19 cellular contexts compared by ENCODE assay signal in the genomic region with DNA sequence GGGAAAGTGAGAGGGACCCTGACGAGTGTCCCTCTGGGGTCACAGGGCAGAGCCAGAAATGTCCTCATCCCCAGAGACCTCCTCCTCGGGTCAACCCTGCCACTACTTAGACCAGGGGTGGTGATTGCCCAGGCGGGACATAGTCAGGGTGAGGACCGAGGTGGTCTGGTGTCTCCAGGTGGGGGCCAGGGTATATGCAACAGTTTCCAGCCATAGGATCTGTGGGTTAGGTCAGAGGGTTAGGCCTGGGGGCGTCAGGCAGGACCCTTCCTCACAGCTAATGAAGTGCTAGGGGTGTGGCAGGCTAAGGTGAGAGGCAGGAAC. TPM values are rescaled to one million over a fixed set of nuclear protein-coding genes. Genes with fewer than 3 reads are reported as not detected.
DNase-seq lines count a peak whose midpoint lies in the region; ATAC-seq and TF ChIP-seq lines count a peak whose summit lies in the region.
"Had no signal": no experiment of that assay in that cellular context is flagged by ENCODE, and none has a peak within 500 bp of the region (broad histone marks: within the 10 kb centered on the region; RNA-seq: fewer than 3 reads in every experiment).

No MANE protein-coding gene starts in this region.

- no TSS peak for BruUV-seq in HCT116 (replicated peaks; lab: Mats Ljungman, UMichigan)

- no peak for TF ChIP-seq POLR2A in HCT116 (IDR thresholded peaks at IDR 0.05; ENCODE audit: borderline replicate concordance, extremely low read depth, insufficient read depth, insufficient read length)
- no peak for TF ChIP-seq POLR2A in breast epithelium (IDR thresholded peaks at IDR 0.05)

- intact Hi-C loops in HCT116 (cut with micrococcal nuclease): no loop called here
- intact Hi-C loops in breast epithelium (cut with DNase I; ENCODE audit: low total_unique reads): no loop called here

- no peak for ATAC-seq in HCT116
- no peak for ATAC-seq in GM18511 (IDR thresholded peaks at IDR 0.05; ENCODE audit: unreplicated experiment)

- no peak overlapping the region for H3K4me2 ChIP-seq in HCT116 (ENCODE audit: low read length)
- H3K4me2 ChIP-seq in SK-N-SH: no peak overlapping the region

- H3K36me3 ChIP-seq in HCT116 (ENCODE audit: control insufficient read depth in 1 of 2, insufficient read depth in 2 of 2, low read length in 2 of 2) (no peaks in the 10 kb centered on the region), breast epithelium (no peaks in the 10 kb centered on the region), muscle layer of colon (ENCODE audit: insufficient read depth, low read length) (no peaks in the 10 kb centered on the region), subcutaneous abdominal adipose tissue (ENCODE audit: control insufficient read depth in 5 of 5, insufficient read depth in 5 of 5, low read length in 5 of 5) (no peaks in the 10 kb centered on the region), SK-N-SH (replicated peaks in 1 of 2; ENCODE audit: control insufficient read depth in 1 of 2, insufficient read depth in 2 of 2, low read length in 1 of 2) (no peaks in the 10 kb centered on the region)
- H3K36me3 ChIP-seq: SJSA1, stomach had no signal

- no peak for TF ChIP-seq RAD21 in HCT116 (IDR thresholded peaks at IDR 0.05; ENCODE audit: low read depth)
- no peak for TF ChIP-seq RAD21 in SK-N-SH (IDR thresholded peaks at IDR 0.05; ENCODE audit: low read length)

- H3K9ac ChIP-seq in HCT116 (ENCODE audit: low read length) (no peak overlapping the region), muscle layer of colon (ENCODE audit: low read length) (no peak overlapping the region), subcutaneous abdominal adipose tissue (ENCODE audit: low read length in 5 of 5) (no peak overlapping the region), SK-N-SH (no peak overlapping the region)

- H3K9me3 ChIP-seq in HCT116 (ENCODE audit: control insufficient read depth in 1 of 2, insufficient read depth in 1 of 2, low read depth in 1 of 2, low read length in 2 of 2) (no peaks in the 10 kb centered on the region), breast epithelium (no peaks in the 10 kb centered on the region), muscle layer of colon (ENCODE audit: low read length) (no peaks in the 10 kb centered on the region), subcutaneous abdominal adipose tissue (ENCODE audit: control insufficient read depth in 5 of 5, low read length in 5 of 5) (no peaks in the 10 kb centered on the region), SK-N-SH (no peaks in the 10 kb centered on the region)
- H3K9me3 ChIP-seq: Caco-2, SJSA1, stomach had no signal

- H3K4me1 ChIP-seq in HCT116 (ENCODE audit: control insufficient read depth in 1 of 2, insufficient read depth in 2 of 2, low read length in 2 of 2) (peaks cover 0 to 17% of the 10 kb centered on the region in 2 experiments; a peak in 2 of 4 replicates), breast epithelium (peaks cover 0 to 5% of the 10 kb centered on the region in 2 donors), muscle layer of colon (ENCODE audit: insufficient read depth, low read length) (no peaks in the 10 kb centered on the region), subcutaneous abdominal adipose tissue (ENCODE audit: control insufficient read depth in 5 of 5, insufficient read depth in 5 of 5, low read length in 5 of 5) (peaks cover 5 to 37% (median 29%) of the 10 kb centered on the region in 5 donors), SK-N-SH (ENCODE audit: control insufficient read depth in 1 of 2, insufficient read depth in 2 of 2, low read depth in 1 of 2, low read length in 1 of 2) (peaks cover 0 to 21% of the 10 kb centered on the region in 2 experiments; a peak in 3 of 4 replicates)
- H3K4me1 ChIP-seq: SJSA1 had no signal

- no peaks in the 10 kb centered on the region for H3K9me2 ChIP-seq in HCT116 (ENCODE audit: insufficient read depth)
- H3K9me2 ChIP-seq in SK-N-SH: no peaks in the 10 kb centered on the region

- no peak for TF ChIP-seq EP300 in SK-N-SH (IDR thresholded peaks at IDR 0.05; ENCODE audit: borderline replicate concordance in 1 of 2, low read depth in 1 of 2, low read length in 1 of 2)

- RAD21 ChIA-PET in HCT116 (lab: Charles Lee; ENCODE audit: low non-redundant PET in 1 of 2, low total read pairs in 2 of 2, uncharacterized antibody in 2 of 2, unreplicated experiment in 2 of 2): no interaction called here

- TF ChIP-seq CTCF in HCT116 (IDR thresholded peaks at IDR 0.05 in 2 of 3, conservative IDR thresholded peaks at IDR 0.05 in 1 of 3; ENCODE audit: borderline replicate concordance in 1 of 3, insufficient read depth in 1 of 3, low read depth in 2 of 3, low read length in 2 of 3): no peak
- TF ChIP-seq CTCF in breast epithelium (IDR thresholded peaks at IDR 0.05): no peak
- no peak for TF ChIP-seq CTCF in SK-N-SH (IDR thresholded peaks at IDR 0.05)

- H3K4me3 ChIP-seq in HCT116 (replicated peaks in 1 of 2; ENCODE audit: low read depth in 1 of 2, low read length in 2 of 2): no peak overlapping the region
- peak overlapping the region in 1 of 3 donors; percentile 33 for H3K4me3 ChIP-seq in breast epithelium
- H3K4me3 ChIP-seq in muscle layer of colon (ENCODE audit: low read depth in 1 of 2, low read length in 2 of 2): no peak overlapping the region
- no peak overlapping the region for H3K4me3 ChIP-seq in subcutaneous abdominal adipose tissue (ENCODE audit: low read depth in 1 of 5, low read length in 5 of 5)
- no peak overlapping the region for H3K4me3 ChIP-seq in SK-N-SH (ENCODE audit: low read depth in 2 of 2, low read length in 1 of 2)
- H3K4me3 ChIP-seq: SJSA1, stomach had no signal

- CTCF ChIA-PET in HCT116 (lab: Charles Lee) (no interaction called here), SK-N-SH (lab: Yijun Ruan, JAX) (interaction anchor here (0.8 to 1.0 kb wide), 2 partner anchors 27 to 124 kb away, joined by 3 to 4 read pairs; no protein-coding TSS in a partner anchor)

- no peak for DNase-seq in HCT116 (ENCODE audit: low read depth, low spot score)
- no peak for DNase-seq in breast epithelium (ENCODE audit: low spot score in 2 of 2)
- DNase-seq in SK-N-SH: no peak
- no peak for DNase-seq in C1 segment of cervical spinal cord (lab: John Stamatoyannopoulos, UW)
- no peak for DNase-seq in hippocampal formation (lab: John Stamatoyannopoulos, UW)
- DNase-seq: Caco-2; cerebellar nuclear complex; effector memory CD4-positive, alpha-beta T cell; Kasumi-1; midbrain; NCI-H1105; OCI-M1; stomach had no signal

- no peaks in the 10 kb centered on the region for H3F3A ChIP-seq in SK-N-SH (replicated peaks; ENCODE audit: insufficient read depth)

- H3K27me3 ChIP-seq in HCT116 (ENCODE audit: insufficient read depth, low read length) (no peaks in the 10 kb centered on the region), breast epithelium (no peaks in the 10 kb centered on the region), muscle layer of colon (ENCODE audit: control insufficient read depth in 1 of 2, insufficient read depth in 2 of 2, low read length in 2 of 2) (no peaks in the 10 kb centered on the region), subcutaneous abdominal adipose tissue (ENCODE audit: control insufficient read depth in 5 of 5, insufficient read depth in 4 of 5, low read length in 5 of 5) (no peaks in the 10 kb centered on the region), SK-N-SH (ENCODE audit: insufficient read depth) (no peaks in the 10 kb centered on the region)
- H3K27me3 ChIP-seq: SJSA1 had no signal

- no peaks in the 10 kb centered on the region for H3K79me2 ChIP-seq in HCT116 (ENCODE audit: insufficient read depth, low read length)
- H3K79me2 ChIP-seq in SK-N-SH (ENCODE audit: insufficient read depth): no peaks in the 10 kb centered on the region

- H3K27ac ChIP-seq in HCT116 (ENCODE audit: low read depth, low read length): peak overlapping the region; percentile 32; the same call in 1 of the 2 replicates
- peak overlapping the region; percentile 87 to 97 for H3K27ac ChIP-seq in breast epithelium
- H3K27ac ChIP-seq in muscle layer of colon (ENCODE audit: low read depth, low read length): peak overlapping the region; percentile 34
- peak overlapping the region; percentile 52 for H3K27ac ChIP-seq in subcutaneous abdominal adipose tissue (ENCODE audit: low read depth, low read length)
- no peak overlapping the region; a peak in 1 of 4 replicates for H3K27ac ChIP-seq in SK-N-SH (ENCODE audit: low read depth in 2 of 2, low read length in 1 of 2)
- H3K27ac ChIP-seq: SJSA1 had no signal

- 64% methylated on average over 5 of the region's 5 CpGs for WGBS in SK-N-SH (ENCODE audit: low lambda C conversion rate)

- POLR2A ChIA-PET in HCT116 (lab: Charles Lee) (no interaction called here), SK-N-SH (lab: Yijun Ruan, JAX) (interaction anchor here (1.4 kb wide), 1 partner anchor 37 kb away, joined by 4 read pairs; no protein-coding TSS in a partner anchor)

- H2AFZ ChIP-seq in HCT116 (ENCODE audit: low read depth, low read length, poor library complexity, severe bottlenecking) (no peak overlapping the region), SK-N-SH (ENCODE audit: low read depth) (no peak overlapping the region)

- H4K20me1 ChIP-seq in HCT116 (ENCODE audit: insufficient read depth) (no peaks in the 10 kb centered on the region), SK-N-SH (ENCODE audit: insufficient read depth) (no peaks in the 10 kb centered on the region)

TF ChIP-seq in HCT116, 20 proteins besides CTCF, POLR2A, EP300 and RAD21 (continues in another document):
- no peak for TF ChIP-seq FOSL1 (IDR thresholded peaks at IDR 0.05; ENCODE audit: low read depth)
- TF ChIP-seq POLR2AphosphoS5 (IDR thresholded peaks at IDR 0.05; ENCODE audit: low read depth, low read length): no peak
- TF ChIP-seq, protein P1, sequence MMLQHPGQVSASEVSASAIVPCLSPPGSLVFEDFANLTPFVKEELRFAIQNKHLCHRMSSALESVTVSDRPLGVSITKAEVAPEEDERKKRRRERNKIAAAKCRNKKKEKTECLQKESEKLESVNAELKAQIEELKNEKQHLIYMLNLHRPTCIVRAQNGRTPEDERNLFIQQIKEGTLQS (IDR thresholded peaks at IDR 0.05): no peak

TF ChIP-seq in SK-N-SH, 30 proteins besides CTCF, POLR2A, EP300 and RAD21 (continues in another document):
- TF ChIP-seq POLR2AphosphoS5 (IDR thresholded peaks at IDR 0.05; ENCODE audit: low read depth, low read length): no peak
- no peak for TF ChIP-seq RCOR1 (IDR thresholded peaks at IDR 0.05; ENCODE audit: low read length)
- TF ChIP-seq EZH2phosphoT487 (IDR thresholded peaks at IDR 0.05; ENCODE audit: borderline replicate concordance, low read depth): no peak
- TF ChIP-seq NRF1 (IDR thresholded peaks at IDR 0.05; ENCODE audit: low read depth, low read length): no peak

RNA-seq across cellular contexts. Expression of a gene that starts 22.3 kb away (rescaled TPM):
- total RNA-seq in HCT116 (2021; ENCODE audit: unreplicated experiment): 0.39 TPM
- 0.18 and 0.34 TPM in 2 replicates for polyA plus RNA-seq in HCT116 (2012)
- total RNA-seq in breast epithelium: 100 to 1,000 TPM in 1 of 3 donors, 10 to 100 TPM in 2; 43.5 to 663 (median 81.3) TPM
- 4.8 and 5.2 TPM in 2 replicates for polyA plus RNA-seq in SK-N-SH (2012; rRNA removed)
- 1.5 and 2.6 TPM in 2 replicates for polyA plus RNA-seq in SK-N-SH (2012; cell fraction: cytosol; rRNA removed)
- polyA plus RNA-seq in SK-N-SH (2012; cell fraction: nucleus; rRNA removed): 4.4 and 5.2 TPM in 2 replicates
- total RNA-seq: activated T-helper 2 cell treated with anti-CD3 and anti-CD28 coated beads, Interferon-gamma antibody, Interleukin-2, Interleukin-4, amounts not matched to agents 10 μg/mL and 5 μg/mL and 100 μg/mL, durations not matched to agents 14 hours and 24 hours and 36 hours; T-helper 2 cell treated with Interferon-gamma antibody and Interleukin-4, amounts not matched to agents 100 ng/mL and 5 ng/mL, for 36 hours had no signal

RNA-seq across cellular contexts. Expression of a gene that starts 46.5 kb away (rescaled TPM):
- total RNA-seq in HCT116 (2021; ENCODE audit: unreplicated experiment) (16.1 TPM), breast epithelium (10 to 100 TPM; 14.2 to 21.7 (median 14.4) TPM)
- polyA plus RNA-seq in HCT116 (2012): 14.5 and 15.6 TPM in 2 replicates
- 13.9 and 17.5 TPM in 2 replicates for polyA plus RNA-seq in SK-N-SH (2012; rRNA removed)
- 7.3 and 11.6 TPM in 2 replicates for polyA plus RNA-seq in SK-N-SH (2012; cell fraction: cytosol; rRNA removed)
- 12.8 and 15.7 TPM in 2 replicates for polyA plus RNA-seq in SK-N-SH (2012; cell fraction: nucleus; rRNA removed)

Comparison
In these comparisons a context has a peak if more than half of its experiments do, and no peak if none do; other contexts are left out.
1. H3K27ac ChIP-seq: peak in HCT116 (single experiment), breast epithelium (2 of 2), muscle layer of colon (single experiment) and subcutaneous abdominal adipose tissue (single experiment); none in SK-N-SH (0 of 2).
2. RNA of a gene that starts 22.3 kb away (total RNA-seq): 43.5 to 663 TPM in breast epithelium; 0.39 TPM in HCT116 (single experiment); every median in the first group is over 10 times any median in the second.